Comparison of ENCODE assay signal across 15 cellular contexts in genomic region chr5:109916481-109917153, GRCh38.
DNase-seq lines count a peak whose midpoint lies in the region; ATAC-seq and TF ChIP-seq lines count a peak whose summit lies in the region.
"Had no signal": no experiment of that assay in that cellular context is flagged by ENCODE, and none has a peak within 500 bp of the region (broad histone marks: within the 10 kb centered on the region; RNA-seq: fewer than 3 reads in every experiment).

No MANE protein-coding gene starts in this region.

- no peaks in the 10 kb centered on the region for H3K27me3 Mint-ChIP-seq in progenitor cell of endocrine pancreas
- H3K27me3 Mint-ChIP-seq in activated T-helper 2 cell treated with anti-CD3 and anti-CD28 coated beads, Interferon-gamma antibody, Interleukin-2, Interleukin-4, amounts not matched to agents 10 μg/mL and 5 μg/mL and 100 μg/mL, durations not matched to agents 14 hours and 24 hours and 36 hours (ENCODE audit: low read depth): no peaks in the 10 kb centered on the region
- H3K27me3 Mint-ChIP-seq in stimulated activated memory B cell treated with anti-CD40 and anti-IgM and Interleukin-4, amounts not matched to agents 10 μg/mL and 1 μg/mL and 100 μg/mL, for 72 hours: no peaks in the 10 kb centered on the region
- H3K27me3 Mint-ChIP-seq in CD14-positive monocyte (ENCODE audit: low read depth in 3 of 3): peaks cover 0 to 5% (median 0%) of the 10 kb centered on the region in 3 donors
- H3K27me3 Mint-ChIP-seq: CD8-positive, alpha-beta memory T cell had no signal

- H3K4me3 ChIP-seq in left ventricle myocardium inferior: no peak overlapping the region
- H3K4me3 ChIP-seq: BLaER1, GM12878 had no signal

- no peaks in the 10 kb centered on the region for H3K9me3 Mint-ChIP-seq in progenitor cell of endocrine pancreas (ENCODE audit: low read depth)
- H3K9me3 Mint-ChIP-seq in activated T-helper 2 cell treated with anti-CD3 and anti-CD28 coated beads, Interferon-gamma antibody, Interleukin-2, Interleukin-4, amounts not matched to agents 10 μg/mL and 5 μg/mL and 100 μg/mL, durations not matched to agents 14 hours and 24 hours and 36 hours: peaks cover 5% of the 10 kb centered on the region
- H3K9me3 Mint-ChIP-seq in stimulated activated memory B cell treated with anti-CD40 and anti-IgM and Interleukin-4, amounts not matched to agents 10 μg/mL and 1 μg/mL and 100 μg/mL, for 72 hours: no peaks in the 10 kb centered on the region
- H3K9me3 Mint-ChIP-seq in CD14-positive monocyte: peaks cover 0 to 12% (median 5%) of the 10 kb centered on the region in 7 donors

- peak overlapping the region; percentile 73 for H3K27ac Mint-ChIP-seq in progenitor cell of endocrine pancreas
- H3K27ac Mint-ChIP-seq in activated T-helper 2 cell treated with anti-CD3 and anti-CD28 coated beads, Interferon-gamma antibody, Interleukin-2, Interleukin-4, amounts not matched to agents 10 μg/mL and 5 μg/mL and 100 μg/mL, durations not matched to agents 14 hours and 24 hours and 36 hours: no peak overlapping the region
- H3K27ac Mint-ChIP-seq in stimulated activated memory B cell treated with anti-CD40 and anti-IgM and Interleukin-4, amounts not matched to agents 10 μg/mL and 1 μg/mL and 100 μg/mL, for 72 hours: no peak overlapping the region
- no peak overlapping the region for H3K27ac Mint-ChIP-seq in CD14-positive monocyte
- H3K27ac Mint-ChIP-seq: CD8-positive, alpha-beta memory T cell had no signal

- DNase-seq in Right ventricle myocardium inferior (ENCODE audit: missing footprints): no peak
- DNase-seq in left ventricle myocardium inferior: no peak
- DNase-seq in NCI-H82 treated with DMSO at 0.1 percent for 48 hours (lab: John Stamatoyannopoulos, UW; ENCODE audit: unreplicated experiment): peak; percentile 65
- peak; percentile 24 for DNase-seq in amniotic epithelial cell (ENCODE audit: low read depth)
- no peak for DNase-seq in progenitor cell of endocrine pancreas (ENCODE audit: low spot score, unreplicated experiment)
- DNase-seq in activated T-helper 2 cell treated with anti-CD3 and anti-CD28 coated beads, Interferon-gamma antibody, Interleukin-2, Interleukin-4, amounts not matched to agents 10 μg/mL and 5 μg/mL and 100 μg/mL, durations not matched to agents 14 hours and 24 hours and 36 hours (ENCODE audit: low spot score): no peak
- DNase-seq in CD14-positive monocyte (ENCODE audit: low spot score): no peak
- DNase-seq: CD8-positive, alpha-beta memory T cell; DND-41; GOT3; NCI-H187; NCI-H446 had no signal

- peaks cover 7% of the 10 kb centered on the region for H3K4me1 ChIP-seq in left ventricle myocardium inferior
- H3K4me1 ChIP-seq: BLaER1 had no signal

- intact Hi-C loops in Right ventricle myocardium inferior (cut with DNase I) (no loop called here), left ventricle myocardium inferior (cut with micrococcal nuclease) (no loop called here), CD14-positive monocyte (cut with micrococcal nuclease) (no loop called here)
- intact Hi-C loops in activated T-helper 2 cell treated with anti-CD3 and anti-CD28 coated beads, Interferon-gamma antibody, Interleukin-2, Interleukin-4, amounts not matched to agents 10 μg/mL and 5 μg/mL and 100 μg/mL, durations not matched to agents 14 hours and 24 hours and 36 hours (cut with micrococcal nuclease): no loop called here

- no peak for TF ChIP-seq CTCF in left ventricle myocardium inferior (IDR thresholded peaks at IDR 0.05; ENCODE audit: borderline replicate concordance)
- no peak for TF ChIP-seq CTCF in progenitor cell of endocrine pancreas (IDR thresholded peaks at IDR 0.05; ENCODE audit: unreplicated experiment)
- TF ChIP-seq CTCF in CD14-positive monocyte (IDR thresholded peaks at IDR 0.05): no peak

- ATAC-seq in Right ventricle myocardium inferior: peak; percentile 86
- no peak for ATAC-seq in stimulated activated memory B cell treated with anti-CD40 and anti-IgM and Interleukin-4, amounts not matched to agents 10 μg/mL and 1 μg/mL and 100 μg/mL, for 72 hours
- ATAC-seq: GM12878 had no signal

- peaks cover 3% of the 10 kb centered on the region for H3K9me3 ChIP-seq in left ventricle myocardium inferior (replicated peaks)
- H3K9me3 ChIP-seq: BLaER1 had no signal

- no peaks in the 10 kb centered on the region for H3K4me1 Mint-ChIP-seq in progenitor cell of endocrine pancreas (ENCODE audit: low read depth)
- peaks cover 4% of the 10 kb centered on the region for H3K4me1 Mint-ChIP-seq in activated T-helper 2 cell treated with anti-CD3 and anti-CD28 coated beads, Interferon-gamma antibody, Interleukin-2, Interleukin-4, amounts not matched to agents 10 μg/mL and 5 μg/mL and 100 μg/mL, durations not matched to agents 14 hours and 24 hours and 36 hours (ENCODE audit: low read depth)
- H3K4me1 Mint-ChIP-seq in stimulated activated memory B cell treated with anti-CD40 and anti-IgM and Interleukin-4, amounts not matched to agents 10 μg/mL and 1 μg/mL and 100 μg/mL, for 72 hours: no peaks in the 10 kb centered on the region
- no peaks in the 10 kb centered on the region for H3K4me1 Mint-ChIP-seq in CD14-positive monocyte

- H3K4me3 Mint-ChIP-seq in progenitor cell of endocrine pancreas (ENCODE audit: low read depth) (no peak overlapping the region), CD14-positive monocyte (no peak overlapping the region)
- H3K4me3 Mint-ChIP-seq in activated T-helper 2 cell treated with anti-CD3 and anti-CD28 coated beads, Interferon-gamma antibody, Interleukin-2, Interleukin-4, amounts not matched to agents 10 μg/mL and 5 μg/mL and 100 μg/mL, durations not matched to agents 14 hours and 24 hours and 36 hours (ENCODE audit: low read depth): no peak overlapping the region
- no peak overlapping the region for H3K4me3 Mint-ChIP-seq in stimulated activated memory B cell treated with anti-CD40 and anti-IgM and Interleukin-4, amounts not matched to agents 10 μg/mL and 1 μg/mL and 100 μg/mL, for 72 hours
- H3K4me3 Mint-ChIP-seq: CD8-positive, alpha-beta memory T cell had no signal

- H3K27ac ChIP-seq in left ventricle myocardium inferior (replicated peaks): no peak overlapping the region
- H3K27ac ChIP-seq: BLaER1 had no signal

- no peaks in the 10 kb centered on the region for H3K36me3 ChIP-seq in left ventricle myocardium inferior
- H3K36me3 ChIP-seq: BLaER1 had no signal

- peaks cover 18% of the 10 kb centered on the region for H3K27me3 ChIP-seq in left ventricle myocardium inferior (ENCODE audit: low read depth)
- H3K27me3 ChIP-seq: BLaER1 had no signal

- H3K36me3 Mint-ChIP-seq in progenitor cell of endocrine pancreas (ENCODE audit: insufficient read depth) (no peaks in the 10 kb centered on the region), CD14-positive monocyte (no peaks in the 10 kb centered on the region)
- no peaks in the 10 kb centered on the region for H3K36me3 Mint-ChIP-seq in activated T-helper 2 cell treated with anti-CD3 and anti-CD28 coated beads, Interferon-gamma antibody, Interleukin-2, Interleukin-4, amounts not matched to agents 10 μg/mL and 5 μg/mL and 100 μg/mL, durations not matched to agents 14 hours and 24 hours and 36 hours (ENCODE audit: low read depth)
- H3K36me3 Mint-ChIP-seq in stimulated activated memory B cell treated with anti-CD40 and anti-IgM and Interleukin-4, amounts not matched to agents 10 μg/mL and 1 μg/mL and 100 μg/mL, for 72 hours: no peaks in the 10 kb centered on the region

Comparison
In these comparisons a context has a peak if more than half of its experiments do, and no peak if none do; other contexts are left out.
1. DNase-seq: peak in NCI-H82 treated with DMSO at 0.1 percent for 48 hours (single experiment) and amniotic epithelial cell (single experiment); none in Right ventricle myocardium inferior (single experiment), left ventricle myocardium inferior (single experiment), progenitor cell of endocrine pancreas (single experiment), activated T-helper 2 cell treated with anti-CD3 and anti-CD28 coated beads, Interferon-gamma antibody, Interleukin-2, Interleukin-4, amounts not matched to agents 10 μg/mL and 5 μg/mL and 100 μg/mL, durations not matched to agents 14 hours and 24 hours and 36 hours (single experiment) and CD14-positive monocyte (single experiment).